In the genomic region with DNA sequence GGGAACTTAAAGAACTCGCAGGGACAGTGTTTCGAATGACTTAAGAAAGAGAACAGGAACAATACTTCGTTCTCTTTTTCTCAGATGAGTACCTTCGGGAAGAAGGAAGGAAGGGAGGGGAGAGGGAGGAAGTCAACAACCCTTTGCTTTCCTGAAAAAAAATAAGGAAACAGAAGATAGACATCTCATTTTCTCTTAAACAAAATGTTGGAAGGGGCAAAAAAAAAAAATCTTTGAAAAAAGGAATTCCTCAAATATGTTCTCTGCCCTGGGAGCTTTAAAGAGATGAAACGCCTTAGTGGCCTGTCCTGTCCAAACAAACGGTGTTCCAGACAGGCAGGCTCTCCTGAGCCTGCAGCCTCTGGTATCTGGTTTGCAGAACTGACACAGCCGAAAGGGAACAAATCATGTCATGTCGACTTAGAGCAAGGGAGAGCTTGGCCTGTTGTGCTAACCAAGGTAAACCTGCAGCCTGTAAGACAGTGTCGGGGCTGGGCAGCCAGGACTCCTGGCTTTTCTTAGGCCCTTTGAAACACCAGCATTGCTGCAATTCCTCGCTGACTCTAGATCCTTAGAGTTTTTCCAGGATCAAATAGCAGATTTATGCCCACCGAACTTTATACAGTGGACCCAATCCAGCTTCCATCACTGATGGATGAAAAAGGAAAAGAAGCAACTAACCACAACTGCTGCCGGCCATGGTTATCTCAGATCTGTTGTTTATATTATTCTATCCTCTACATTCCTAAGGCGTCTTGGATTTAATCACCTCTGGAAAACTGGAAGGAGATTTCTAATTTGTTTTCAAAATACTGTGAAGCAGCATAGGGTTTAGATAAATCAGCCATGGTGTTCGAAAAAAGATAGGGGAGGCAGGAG, we compare ENCODE assay signal across 10 cellular contexts. TPM values are rescaled to one million over a fixed set of nuclear protein-coding genes. Genes with fewer than 3 reads are reported as not detected.
DNase-seq lines count a peak whose midpoint lies in the region; ATAC-seq and TF ChIP-seq lines count a peak whose summit lies in the region.
"Had no signal": no experiment of that assay in that cellular context is flagged by ENCODE, and none has a peak within 500 bp of the region (broad histone marks: within the 10 kb centered on the region; RNA-seq: fewer than 3 reads in every experiment).

A gene with protein sequence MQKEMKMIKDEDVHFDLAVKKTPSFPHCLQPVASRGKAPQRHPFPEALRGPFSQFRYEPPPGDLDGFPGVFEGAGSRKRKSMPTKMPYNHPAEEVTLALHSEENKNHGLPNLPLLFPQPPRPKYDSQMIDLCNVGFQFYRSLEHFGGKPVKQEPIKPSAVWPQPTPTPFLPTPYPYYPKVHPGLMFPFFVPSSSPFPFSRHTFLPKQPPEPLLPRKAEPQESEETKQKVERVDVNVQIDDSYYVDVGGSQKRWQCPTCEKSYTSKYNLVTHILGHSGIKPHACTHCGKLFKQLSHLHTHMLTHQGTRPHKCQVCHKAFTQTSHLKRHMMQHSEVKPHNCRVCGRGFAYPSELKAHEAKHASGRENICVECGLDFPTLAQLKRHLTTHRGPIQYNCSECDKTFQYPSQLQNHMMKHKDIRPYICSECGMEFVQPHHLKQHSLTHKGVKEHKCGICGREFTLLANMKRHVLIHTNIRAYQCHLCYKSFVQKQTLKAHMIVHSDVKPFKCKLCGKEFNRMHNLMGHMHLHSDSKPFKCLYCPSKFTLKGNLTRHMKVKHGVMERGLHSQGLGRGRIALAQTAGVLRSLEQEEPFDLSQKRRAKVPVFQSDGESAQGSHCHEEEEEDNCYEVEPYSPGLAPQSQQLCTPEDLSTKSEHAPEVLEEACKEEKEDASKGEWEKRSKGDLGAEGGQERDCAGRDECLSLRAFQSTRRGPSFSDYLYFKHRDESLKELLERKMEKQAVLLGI (minus strand): TSS at position 51 of the 879 bp plus-strand sequence. CDS start 45,914 bp downstream, outside the sequence.

- H3K4me3 ChIP-seq in OCI-LY3 (ENCODE audit: low read length) (peak within 1 kb of the TSS; percentile 30; the same call in 1 of the 2 replicates), right atrium auricular region (peak within 1 kb of the TSS; percentile 17 to 30)

- no peaks in the 10 kb centered on the region for H4K20me1 ChIP-seq in OCI-LY3 (ENCODE audit: insufficient read depth, low read length)

- DNase-seq in CD1c-positive myeloid dendritic cell (ENCODE audit: extremely low spot score) (peak; percentile 64), right atrium auricular region (ENCODE audit: low spot score) (no peak), pons (ENCODE audit: low spot score) (peak; percentile 21), AG08396 (ENCODE audit: low spot score) (no peak)
- DNase-seq in activated CD4-positive, alpha-beta T cell treated with anti-CD3 and anti-CD28 coated beads for 1 hour, result no peak
- DNase-seq: NCI-H2171 treated with DMSO at 0.1 percent for 48 hours had no signal

- H3K27me3 ChIP-seq in OCI-LY3 (ENCODE audit: low read depth, low read length) (peaks cover 10% of the 10 kb centered on the region), right atrium auricular region (no peaks in the 10 kb centered on the region)

- H3K27ac ChIP-seq in OCI-LY3 (ENCODE audit: low read length) (peak within 1 kb of the TSS; percentile 44; the same call in 1 of the 2 replicates), right atrium auricular region (peak within 1 kb of the TSS; percentile 64 to 74)
- H3K27ac ChIP-seq: VCaP had no signal

- no peaks in the 10 kb centered on the region for H3K36me3 ChIP-seq in OCI-LY3 (replicated peaks; ENCODE audit: low read depth, low read length)
- no peaks in the 10 kb centered on the region for H3K36me3 ChIP-seq in right atrium auricular region

- H3K4me1 ChIP-seq in OCI-LY3 (ENCODE audit: low read length), result peaks cover 25% of the 10 kb centered on the region
- H3K4me1 ChIP-seq in right atrium auricular region, result peaks cover 0 to 55% of the 10 kb centered on the region in 2 donors

- TF ChIP-seq CTCF in OCI-LY3 (IDR thresholded peaks at IDR 0.05; ENCODE audit: low read depth, low read length), result no peak
- TF ChIP-seq CTCF in right atrium auricular region (IDR thresholded peaks at IDR 0.05), result no peak

- H3K9me3 ChIP-seq in OCI-LY3 (ENCODE audit: insufficient read depth, low read length) (no peaks in the 10 kb centered on the region), right atrium auricular region (no peaks in the 10 kb centered on the region)

- H3K79me2 ChIP-seq in OCI-LY3 (ENCODE audit: low read length), result no peaks in the 10 kb centered on the region

- peak within 1 kb of the TSS; percentile 54; the same call in 1 of the 2 replicates for H2AFZ ChIP-seq in OCI-LY3 (ENCODE audit: low read depth, low read length)

- peak within 1 kb of the TSS; percentile 68 for H3K4me2 ChIP-seq in OCI-LY3 (ENCODE audit: low read length)

- H3K9ac ChIP-seq in OCI-LY3 (ENCODE audit: low read length), result 0 out of 2 replicates have a peak within 1 kb of the TSS, but pooled peaks have one; percentile 15

- ATAC-seq in esophagus mucosa (no peak), HG02763 (IDR thresholded peaks at IDR 0.05; ENCODE audit: unreplicated experiment) (no peak)

RNA-seq across cellular contexts. Expression of the gene that starts here (rescaled TPM):
- total RNA-seq in right atrium auricular region (1 to 10 TPM; 4.4 to 9.0 TPM), esophagus mucosa (1.1 TPM)

Comparison
In these comparisons a context has a peak if more than half of its experiments do, and no peak if none do; other contexts are left out.
1. DNase-seq: peak in CD1c-positive myeloid dendritic cell (single experiment) and pons (single experiment); none in right atrium auricular region (single experiment), activated CD4-positive, alpha-beta T cell treated with anti-CD3 and anti-CD28 coated beads for 1 hour (single experiment) and AG08396 (single experiment).